Comparison of ENCODE assay signal across 17 cellular contexts in the genomic region with DNA sequence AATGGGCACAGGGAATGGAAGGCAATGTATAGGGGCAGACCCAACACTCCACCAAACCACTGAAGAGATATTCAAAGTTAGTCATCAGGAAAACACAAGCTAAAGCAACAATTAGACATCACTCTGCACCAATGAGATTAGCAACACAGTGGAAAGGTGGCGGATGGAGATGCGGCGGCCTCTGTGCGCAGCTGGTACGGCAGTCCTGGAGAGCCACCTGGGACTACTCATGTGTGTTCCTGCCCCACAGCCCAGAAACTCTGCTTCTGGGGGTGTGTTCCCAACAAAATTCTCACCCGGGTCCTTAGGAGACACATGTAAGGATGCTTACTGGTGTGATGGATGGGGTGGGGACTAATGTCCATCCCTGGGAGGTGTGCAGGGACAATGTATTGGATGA.
"Had no signal": no experiment of that assay in that cellular context is flagged by ENCODE, and none has a peak within 500 bp of the region (broad histone marks: within the 10 kb centered on the region; RNA-seq: fewer than 3 reads in every experiment).

No MANE protein-coding gene starts in this region.

- DNase-seq: KBM-7, MV-4-11, NCI-H1048, NCI-H1105, NCI-H1417, NCI-H1436 treated with DMSO at 0.1 percent for 48 hours, NCI-H1694, NCI-H187 treated with DMSO at 0.1 percent for 48 hours, NCI-H2029 treated with DMSO at 0.1 percent for 48 hours, NCI-H226, NCI-H446, NCI-H510A, NCI-H524 treated with DMSO at 0.1 percent for 48 hours, NCI-H69, NCI-H774, Right ventricle myocardium superior, SIG-M5 had no signal
